ENCODE assay signal across 15 cellular contexts in the genomic region with DNA sequence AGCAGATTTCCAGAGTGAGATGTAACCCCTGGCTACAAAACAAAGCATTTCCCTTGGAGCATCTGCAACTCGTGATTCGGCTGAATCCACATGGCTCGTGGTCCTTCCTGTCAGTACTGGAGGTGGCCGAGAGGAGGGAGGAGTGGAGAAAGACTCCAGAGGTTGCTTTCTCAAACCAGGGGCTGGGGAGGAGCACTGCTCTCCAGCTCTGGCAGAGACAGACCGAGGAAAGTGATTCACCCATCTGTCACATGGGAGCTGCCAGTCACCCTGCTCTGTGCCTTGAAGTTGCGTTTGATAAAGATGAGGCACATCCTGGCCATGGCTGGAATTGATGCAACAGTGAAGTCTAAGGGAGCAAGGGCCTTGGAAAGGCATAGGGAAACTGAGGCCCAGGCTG.
DNase-seq lines count a peak whose midpoint lies in the region; ATAC-seq, FAIRE-seq and TF ChIP-seq lines count a peak whose summit lies in the region.
"Had no signal": no experiment of that assay in that cellular context is flagged by ENCODE, and none has a peak within 500 bp of the region (broad histone marks: within the 10 kb centered on the region; RNA-seq: fewer than 3 reads in every experiment).

No MANE protein-coding gene starts in this region.

- H3K27me3 Mint-ChIP-seq in CD14-positive monocyte (ENCODE audit: low read depth in 3 of 3): peaks cover 0 to 12% (median 0%) of the 10 kb centered on the region in 3 donors
- H3K27me3 Mint-ChIP-seq in activated CD4-positive, alpha-beta memory T cell treated with anti-CD3 and anti-CD28 coated beads for 36 hours: no peaks in the 10 kb centered on the region

- no peak overlapping the region for H2BK5ac ChIP-seq in H1 (ENCODE audit: low read depth, low read length)

- H3K36me3 ChIP-seq in H1 (ENCODE audit: control insufficient read depth in 2 of 4, insufficient read depth in 4 of 4, low read length in 3 of 4): no peaks in the 10 kb centered on the region

- TF ChIP-seq RAD21 in H1 (IDR thresholded peaks at IDR 0.05 in 1 of 2, conservative IDR thresholded peaks at IDR 0.05 in 1 of 2; ENCODE audit: low read depth in 2 of 2, low read length in 2 of 2): no peak

- H4K20me1 ChIP-seq in H1 (replicated peaks in 1 of 2; ENCODE audit: control insufficient read depth in 1 of 2, insufficient read depth in 2 of 2, low read length in 2 of 2): no peaks in the 10 kb centered on the region

- H4K91ac ChIP-seq in H1 (replicated peaks; ENCODE audit: insufficient read length, low read length): peak overlapping the region; percentile 22

- H3K27me3 ChIP-seq in H1 (replicated peaks in 1 of 4; ENCODE audit: control insufficient read depth in 3 of 4, extremely low read depth in 1 of 4, insufficient read depth in 3 of 4, low read length in 3 of 4): no peaks in the 10 kb centered on the region; a peak in 3 of 7 replicates

- intact Hi-C loops in CD14-positive monocyte (cut with micrococcal nuclease): no loop called here
- intact Hi-C loops in activated CD4-positive, alpha-beta memory T cell treated with anti-CD3 and anti-CD28 coated beads for 36 hours (cut with micrococcal nuclease): no loop called here

- no peak for TF ChIP-seq POLR2A in H1 (IDR thresholded peaks at IDR 0.05; ENCODE audit: control extremely low read depth in 1 of 2, low read depth in 2 of 2, low read length in 2 of 2)

- ATAC-seq in GM19455 (IDR thresholded peaks at IDR 0.05; ENCODE audit: unreplicated experiment): no peak
- ATAC-seq: naive thymus-derived CD4-positive, alpha-beta T cell; sciatic nerve had no signal

- TF ChIP-seq EP300 in H1 (IDR thresholded peaks at IDR 0.05; ENCODE audit: borderline replicate concordance in 1 of 2, low read depth in 2 of 2, low read length in 2 of 2): no peak

- no peak overlapping the region for H3K18ac ChIP-seq in H1 (ENCODE audit: extremely low read depth, low read length)

- no peak overlapping the region for H3K4me3 Mint-ChIP-seq in CD14-positive monocyte
- H3K4me3 Mint-ChIP-seq in activated CD4-positive, alpha-beta memory T cell treated with anti-CD3 and anti-CD28 coated beads for 36 hours: no peak overlapping the region
- H3K4me3 Mint-ChIP-seq: activated naive CD4-positive, alpha-beta T cell treated with anti-CD3 and anti-CD28 coated beads for 36 hours; naive thymus-derived CD4-positive, alpha-beta T cell had no signal

- H4K5ac ChIP-seq in H1 (ENCODE audit: insufficient read length, low read depth, low read length): no peak overlapping the region

- no peak overlapping the region for H4K8ac ChIP-seq in H1 (ENCODE audit: extremely low read depth, insufficient read depth, low read length)

- H3K23ac ChIP-seq in H1 (ENCODE audit: insufficient read length): no peak overlapping the region

- TF ChIP-seq CTCF in H1 (IDR thresholded peaks at IDR 0.05; ENCODE audit: control extremely low read depth in 1 of 3, insufficient read depth in 1 of 3, low read depth in 1 of 3, low read length in 3 of 3) (no peak), CD14-positive monocyte (IDR thresholded peaks at IDR 0.05) (no peak)

- H3K9me3 Mint-ChIP-seq in CD14-positive monocyte: no peaks in the 10 kb centered on the region
- H3K9me3 Mint-ChIP-seq in activated CD4-positive, alpha-beta memory T cell treated with anti-CD3 and anti-CD28 coated beads for 36 hours: no peaks in the 10 kb centered on the region
- H3K9me3 Mint-ChIP-seq: activated naive CD4-positive, alpha-beta T cell treated with anti-CD3 and anti-CD28 coated beads for 36 hours; naive thymus-derived CD4-positive, alpha-beta T cell had no signal

- no peak overlapping the region for H3K56ac ChIP-seq in H1 (replicated peaks; ENCODE audit: insufficient read length, low read depth, low read length)

- no peaks in the 10 kb centered on the region for H3K9me3 ChIP-seq in H1 (ENCODE audit: insufficient read depth in 2 of 2, low read depth in 1 of 2, low read length in 1 of 2)

- H3K4me2 ChIP-seq in H1 (ENCODE audit: insufficient read depth in 1 of 2, low read depth in 2 of 2, low read length in 2 of 2): no peak overlapping the region

- H2BK120ac ChIP-seq in H1 (replicated peaks; ENCODE audit: low read depth, low read length): no peak overlapping the region

- FAIRE-seq in RCC 7860 (lab: Jason Lieb, UNC) (no peak), H1 (lab: Jason Lieb, UNC) (no peak)
- FAIRE-seq: TTC549 had no signal

- H2BK15ac ChIP-seq in H1 (ENCODE audit: low read length): no peak overlapping the region

- CTCF ChIA-PET in H1 (lab: Charles Lee; ENCODE audit: partially characterized antibody): interaction anchor here (0.8 to 1.0 kb wide), 3 partner anchors 9 to 40 kb away, joined by 3 to 5 read pairs (median 3); no protein-coding TSS in a partner anchor
- CTCF ChIA-PET in activated CD4-positive, alpha-beta memory T cell treated with anti-CD3 and anti-CD28 coated beads for 36 hours (lab: Charles Lee): no interaction called here

- POLR2A ChIA-PET in H1 (lab: Charles Lee; ENCODE audit: partially characterized antibody): interaction anchor here (0.8 to 0.9 kb wide), 2 partner anchors 9 to 25 kb away, joined by 3 read pairs; no protein-coding TSS in a partner anchor
- POLR2A ChIA-PET in activated CD4-positive, alpha-beta memory T cell treated with anti-CD3 and anti-CD28 coated beads for 36 hours (lab: Charles Lee): no interaction called here

- peaks cover 2% of the 10 kb centered on the region; the same call in 1 of the 2 replicates for H3K23me2 ChIP-seq in H1 (ENCODE audit: low read depth, low read length)

- no peak overlapping the region for H3K4me3 ChIP-seq in H1 (ENCODE audit: extremely low read depth in 1 of 4, insufficient read depth in 2 of 4, low read depth in 3 of 4, low read length in 4 of 4)

- no peak overlapping the region for H3K27ac Mint-ChIP-seq in CD14-positive monocyte
- no peak overlapping the region for H3K27ac Mint-ChIP-seq in activated CD4-positive, alpha-beta memory T cell treated with anti-CD3 and anti-CD28 coated beads for 36 hours
- H3K27ac Mint-ChIP-seq: activated naive CD4-positive, alpha-beta T cell treated with anti-CD3 and anti-CD28 coated beads for 36 hours; naive thymus-derived CD4-positive, alpha-beta T cell had no signal

- H2AFZ ChIP-seq in H1 (ENCODE audit: low read length): no peak overlapping the region

- peaks cover 11 to 41% (median 26%) of the 10 kb centered on the region in 4 experiments for H3K4me1 ChIP-seq in H1 (replicated peaks in 1 of 4; ENCODE audit: control insufficient read depth in 3 of 4, insufficient read depth in 4 of 4, low read length in 3 of 4)

- H3K4ac ChIP-seq in H1 (replicated peaks; ENCODE audit: insufficient read length, low read depth, low read length): no peak overlapping the region

- peak overlapping the region; percentile 51; the same call in 1 of the 2 replicates for H2BK20ac ChIP-seq in H1 (ENCODE audit: low read length)

- H2BK12ac ChIP-seq in H1 (ENCODE audit: low read depth, low read length): peak overlapping the region; percentile 89

- peak; percentile 95 for DNase-seq in ELR (ENCODE audit: low read depth)
- peak; percentile 74 for DNase-seq in RCC 7860 (ENCODE audit: low spot score)
- no peak for DNase-seq in H1 (ENCODE audit: low read depth in 1 of 2, low spot score in 2 of 2)
- peak; percentile 57 for DNase-seq in myocyte (ENCODE audit: low read depth)
- no peak for DNase-seq in CD14-positive monocyte (ENCODE audit: low spot score)
- DNase-seq in activated CD4-positive, alpha-beta memory T cell treated with anti-CD3 and anti-CD28 coated beads for 36 hours: no peak
- DNase-seq in NCI-H526 treated with DMSO at 0.1 percent for 48 hours (lab: John Stamatoyannopoulos, UW): no peak
- DNase-seq: activated naive CD4-positive, alpha-beta T cell treated with anti-CD3 and anti-CD28 coated beads for 36 hours; kidney glomerular epithelial cell; naive thymus-derived CD4-positive, alpha-beta T cell; NCI-H446; RPMI8226 had no signal

- H3K4me1 Mint-ChIP-seq in CD14-positive monocyte: peaks cover 2% of the 10 kb centered on the region
- H3K4me1 Mint-ChIP-seq in activated CD4-positive, alpha-beta memory T cell treated with anti-CD3 and anti-CD28 coated beads for 36 hours (ENCODE audit: low read depth): no peaks in the 10 kb centered on the region

- H2AK5ac ChIP-seq in H1 (ENCODE audit: low read depth, low read length): peak overlapping the region; percentile 89

- H3K9ac ChIP-seq in H1 (replicated peaks in 1 of 4; ENCODE audit: extremely low read depth in 1 of 4, low read depth in 3 of 4, low read length in 3 of 4): no peak overlapping the region

- no peak overlapping the region for H3K14ac ChIP-seq in H1 (ENCODE audit: insufficient read length)

- H3K79me2 ChIP-seq in H1 (ENCODE audit: control insufficient read depth in 1 of 2, insufficient read depth in 2 of 2, low read length in 2 of 2): no peaks in the 10 kb centered on the region

- no peaks in the 10 kb centered on the region for H3K79me1 ChIP-seq in H1 (ENCODE audit: low read depth, low read length)

- no peak overlapping the region for H3K27ac ChIP-seq in H1 (ENCODE audit: low read depth, low read length)

- H3K36me3 Mint-ChIP-seq in CD14-positive monocyte: no peaks in the 10 kb centered on the region
- no peaks in the 10 kb centered on the region for H3K36me3 Mint-ChIP-seq in activated CD4-positive, alpha-beta memory T cell treated with anti-CD3 and anti-CD28 coated beads for 36 hours
- H3K36me3 Mint-ChIP-seq: naive thymus-derived CD4-positive, alpha-beta T cell had no signal

- WGBS in H1 (ENCODE audit: extremely low coverage in 1 of 2, insufficient coverage in 1 of 2, insufficient read length in 1 of 2, insufficient replicate concordance in 2 of 2, low coverage in 1 of 2, low lambda C conversion rate in 2 of 2, missing lambda C conversion rate in 1 of 2), 2 experiments: 72% methylated on average over 6 of the region's 6 CpGs; no CpG with 5 or more reads in 1 of the 2 experiments

TF ChIP-seq in H1, 55 proteins besides CTCF, POLR2A, EP300 and RAD21 (continues in another document):
- no peak for TF ChIP-seq PHF8 (conservative IDR thresholded peaks at IDR 0.05; ENCODE audit: low read depth, low read length)
- no peak for TF ChIP-seq NRF1 (IDR thresholded peaks at IDR 0.05; ENCODE audit: low read depth, low read length)
- no peak for TF ChIP-seq GTF2F1 (IDR thresholded peaks at IDR 0.05; ENCODE audit: borderline replicate concordance, low read depth, low read length)
- TF ChIP-seq SP1 (IDR thresholded peaks at IDR 0.05; ENCODE audit: low read depth, low read length): no peak
- TF ChIP-seq BRCA1 (IDR thresholded peaks at IDR 0.05; ENCODE audit: low read depth, low read length): no peak
- TF ChIP-seq KDM5A (IDR thresholded peaks at IDR 0.05; ENCODE audit: low read length): no peak
- no peak for TF ChIP-seq CTBP2 (IDR thresholded peaks at IDR 0.05; ENCODE audit: borderline replicate concordance, insufficient read depth, insufficient read length, low read length)
- TF ChIP-seq ASH2L (IDR thresholded peaks at IDR 0.05; ENCODE audit: low read length): no peak
- TF ChIP-seq, protein P1, sequence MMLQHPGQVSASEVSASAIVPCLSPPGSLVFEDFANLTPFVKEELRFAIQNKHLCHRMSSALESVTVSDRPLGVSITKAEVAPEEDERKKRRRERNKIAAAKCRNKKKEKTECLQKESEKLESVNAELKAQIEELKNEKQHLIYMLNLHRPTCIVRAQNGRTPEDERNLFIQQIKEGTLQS (IDR thresholded peaks at IDR 0.05; ENCODE audit: insufficient read depth, low read depth, low read length): no peak
- TF ChIP-seq KDM1A (IDR thresholded peaks at IDR 0.05; ENCODE audit: borderline replicate concordance, low read length): no peak

Comparison
In these comparisons a context has a peak if more than half of its experiments do, and no peak if none do; other contexts are left out.
1. DNase-seq: peak in ELR (single experiment), RCC 7860 (single experiment) and myocyte (single experiment); none in H1 (0 of 2), CD14-positive monocyte (single experiment), activated CD4-positive, alpha-beta memory T cell treated with anti-CD3 and anti-CD28 coated beads for 36 hours (single experiment) and NCI-H526 treated with DMSO at 0.1 percent for 48 hours (single experiment).